ENCODE assay signal across 31 cellular contexts in genomic region chr11:63991558-63991957, GRCh38. TPM values are rescaled to one million over a fixed set of nuclear protein-coding genes. Genes with fewer than 3 reads are reported as not detected.
"Had no signal": no experiment of that assay in that cellular context is flagged by ENCODE, and none has a peak within 500 bp of the region (broad histone marks: within the 10 kb centered on the region; RNA-seq: fewer than 3 reads in every experiment).

No MANE protein-coding gene starts in this region.

- FAIRE-seq: astrocyte, endothelial cell of umbilical vein, kidney, small intestine had no signal

- H3K9me3 ChIP-seq: adrenal gland, gastroesophageal sphincter, psoas muscle, sigmoid colon, testis, transverse colon had no signal

- H3K4me3 Mint-ChIP-seq: activated CD4-positive, alpha-beta memory T cell treated with anti-CD3 and anti-CD28 coated beads for 36 hours; activated naive CD8-positive, alpha-beta T cell treated with anti-CD3 and anti-CD28 coated beads for 36 hours; immature natural killer cell; mesothelial cell of epicardium; T-cell; T-helper 2 cell treated with Interferon-gamma antibody and Interleukin-4, amounts not matched to agents 5 μg/mL and 100 μg/mL, for 36 hours had no signal

- DNase-seq: activated CD4-positive, alpha-beta memory T cell treated with anti-CD3 and anti-CD28 coated beads for 36 hours; activated CD4-positive, alpha-beta T cell treated with anti-CD3 and anti-CD28 coated beads for 4 hours; activated CD8-positive, alpha-beta memory T cell treated with anti-CD3 and anti-CD28 coated beads, Interleukin-2, amount 50 U/mL, for 48 hours; activated naive CD4-positive, alpha-beta T cell; activated naive CD8-positive, alpha-beta T cell treated with anti-CD3 and anti-CD28 coated beads for 36 hours; activated T-cell treated with anti-CD3 and anti-CD28 coated beads, Interleukin-2, amount 50 U/mL, for 48 hours; adrenal gland; brain microvascular endothelial cell; dorsolateral prefrontal cortex; effector memory CD4-positive, alpha-beta T cell; hypothalamus; immature natural killer cell; kidney; naive B cell; nucleus accumbens; psoas muscle; sigmoid colon; small intestine; stimulated activated CD4-positive, alpha-beta T cell treated with anti-CD3 and anti-CD28 coated beads, Interleukin-4, amount 100 ng/mL, for 24 hours; stimulated activated CD8-positive, alpha-beta memory T cell treated with anti-CD3 and anti-CD28 coated beads, Interleukin-4, amount 100 ng/mL, for 48 hours; stimulated activated naive CD8-positive, alpha-beta T cell treated with anti-CD3 and anti-CD28 coated beads, Interleukin-15, Interleukin-2, amounts not matched to agents 100 U/mL and 50 U/mL, for 24 hours; T-cell; testis; transverse colon had no signal

- H3K4me3 ChIP-seq: adrenal gland, coronary artery, dorsolateral prefrontal cortex, gastroesophageal sphincter, psoas muscle, sigmoid colon, testis, transverse colon had no signal

- H3K27ac Mint-ChIP-seq: activated CD4-positive, alpha-beta memory T cell treated with anti-CD3 and anti-CD28 coated beads for 36 hours; activated naive CD8-positive, alpha-beta T cell treated with anti-CD3 and anti-CD28 coated beads for 36 hours; immature natural killer cell; mesothelial cell of epicardium; T-helper 2 cell treated with Interferon-gamma antibody and Interleukin-4, amounts not matched to agents 5 μg/mL and 100 μg/mL, for 36 hours had no signal

- H3K27ac ChIP-seq: adrenal gland, brain microvascular endothelial cell, coronary artery, dorsolateral prefrontal cortex, gastroesophageal sphincter, parathyroid adenoma, psoas muscle, sigmoid colon, testis, transverse colon had no signal

- H3K9ac ChIP-seq: parathyroid adenoma had no signal

- H3K27me3 ChIP-seq: adrenal gland, brain microvascular endothelial cell, dorsolateral prefrontal cortex, gastroesophageal sphincter, sigmoid colon, testis, transverse colon had no signal

- H3K9me3 Mint-ChIP-seq: activated CD4-positive, alpha-beta memory T cell treated with anti-CD3 and anti-CD28 coated beads for 36 hours; activated naive CD8-positive, alpha-beta T cell treated with anti-CD3 and anti-CD28 coated beads for 36 hours; immature natural killer cell; mesothelial cell of epicardium; naive B cell; T-cell; T-helper 2 cell treated with Interferon-gamma antibody and Interleukin-4, amounts not matched to agents 5 μg/mL and 100 μg/mL, for 36 hours had no signal

- H2AFZ ChIP-seq: parathyroid adenoma had no signal

- H3K4me1 ChIP-seq: parathyroid adenoma had no signal

- ATAC-seq: gastroesophageal sphincter; psoas muscle; stimulated activated naive CD8-positive, alpha-beta T cell treated with anti-CD3 and anti-CD28 coated beads, Interleukin-15, Interleukin-2, amounts not matched to agents 100 U/mL and 50 U/mL, for 24 hours; T-cell had no signal

RNA-seq across cellular contexts. Expression of gene FLRT1, which starts 44.2 kb away (rescaled TPM):
- total RNA-seq: activated naive CD8-positive, alpha-beta T cell treated with anti-CD3 and anti-CD28 coated beads for 36 hours; endothelial cell of umbilical vein; T-cell had no signal
- polyA plus RNA-seq: endothelial cell of umbilical vein, immature natural killer cell had no signal
